In the genomic region with DNA sequence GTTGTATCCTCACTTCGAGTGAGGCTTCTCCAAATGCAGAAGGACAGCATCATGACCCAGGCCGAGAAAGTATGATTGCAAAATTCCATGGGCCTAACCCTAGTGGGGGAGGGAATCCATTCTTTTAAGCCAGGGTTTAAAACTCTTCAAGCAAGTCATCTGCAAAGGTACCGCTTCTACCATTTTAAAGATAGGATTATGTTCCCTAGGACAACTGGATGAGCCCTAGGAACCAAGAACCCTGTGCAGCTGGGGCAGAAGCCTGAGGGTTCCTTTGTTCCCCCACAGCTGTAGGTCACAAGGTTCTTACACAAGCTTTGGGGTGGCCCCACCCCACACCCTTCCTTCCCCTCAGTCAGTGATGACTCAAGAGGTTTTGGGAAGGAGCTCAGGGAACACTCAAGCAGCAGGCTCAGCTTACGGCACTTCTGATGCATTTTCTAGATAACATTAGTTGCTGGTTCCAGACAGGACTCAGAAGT, we compare ENCODE assay signal across 11 cellular contexts. TPM values are rescaled to one million over a fixed set of nuclear protein-coding genes. Genes with fewer than 3 reads are reported as not detected.
A peak's percentile ranks its signal among the peaks of the same experiment; 100 is the strongest.
DNase-seq lines count a peak whose midpoint lies in the region; ATAC-seq and TF ChIP-seq lines count a peak whose summit lies in the region.
"Had no signal": no experiment of that assay in that cellular context is flagged by ENCODE, and none has a peak within 500 bp of the region (broad histone marks: within the 10 kb centered on the region; RNA-seq: fewer than 3 reads in every experiment).

No MANE protein-coding gene starts in this region.

- H3K4me3 ChIP-seq in AG10803 (ENCODE audit: low read length), result no peak overlapping the region

- no peak for TF ChIP-seq POLR2A in erythroblast (IDR thresholded peaks at IDR 0.05; ENCODE audit: low read length)

- ATAC-seq in HG02763 (IDR thresholded peaks at IDR 0.05; ENCODE audit: unreplicated experiment), result no peak
- ATAC-seq in HG03457 (IDR thresholded peaks at IDR 0.05; ENCODE audit: unreplicated experiment), result no peak
- ATAC-seq in HG02840 (IDR thresholded peaks at IDR 0.05; ENCODE audit: low FRiP score, unreplicated experiment), result no peak

- no peak for TF ChIP-seq CTCF in AG10803 (conservative IDR thresholded peaks at IDR 0.05; ENCODE audit: low read length)

- peak; percentile 86 for DNase-seq in AG10803 (ENCODE audit: low read depth)
- peak; percentile 31 for DNase-seq in NAMALWA (ENCODE audit: low spot score)
- peak; percentile 31 to 67 for DNase-seq in erythroblast (lab: John Stamatoyannopoulos, UW)
- peak; percentile 20 for DNase-seq in mucosa of gallbladder (ENCODE audit: low spot score)
- DNase-seq in NCI-H446 treated with DMSO at 0.1 percent for 48 hours (lab: John Stamatoyannopoulos, UW), result no peak
- DNase-seq: cerebellar nuclear complex, H7 had no signal

RNA-seq across cellular contexts. Expression of a gene that starts 13.5 kb away (rescaled TPM):
- 2.8 TPM for total RNA-seq in mucosa of gallbladder
- total RNA-seq: neural crest cell had no signal

RNA-seq across cellular contexts. Expression of a gene that starts 49.4 kb away (rescaled TPM):
- total RNA-seq in mucosa of gallbladder, result 34.1 TPM

RNA-seq across cellular contexts. Expression of a gene that starts 56.5 kb away (rescaled TPM):
- 22.8 TPM for total RNA-seq in mucosa of gallbladder
